Comparison of ENCODE assay signal across 11 cellular contexts in the genomic region with DNA sequence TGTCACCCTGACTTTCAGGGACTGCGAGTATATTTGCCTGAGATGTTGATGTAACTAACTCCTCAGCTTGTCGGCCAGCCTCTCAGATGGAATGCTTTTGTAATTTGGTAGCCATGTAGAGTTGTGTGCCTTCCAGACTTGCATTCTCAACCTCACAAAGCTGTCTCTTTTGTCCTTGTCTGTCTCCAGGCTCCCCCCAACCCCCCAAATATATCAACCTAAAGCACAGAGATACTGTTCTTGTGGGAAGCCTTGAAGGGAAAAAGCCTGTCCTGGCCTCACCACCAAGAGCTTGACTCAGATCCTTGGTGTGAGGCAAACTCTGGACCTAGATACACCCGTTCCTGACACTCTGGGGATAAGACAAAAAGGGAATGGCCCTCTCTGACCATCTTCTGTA. TPM values are rescaled to one million over a fixed set of nuclear protein-coding genes. Genes with fewer than 3 reads are reported as not detected.
A peak's percentile ranks its signal among the peaks of the same experiment; 100 is the strongest.
DNase-seq lines count a peak whose midpoint lies in the region; ATAC-seq, FAIRE-seq and TF ChIP-seq lines count a peak whose summit lies in the region.
"Had no signal": no experiment of that assay in that cellular context is flagged by ENCODE, and none has a peak within 500 bp of the region (broad histone marks: within the 10 kb centered on the region; RNA-seq: fewer than 3 reads in every experiment).

No MANE protein-coding gene starts in this region.

- H3K27me3 ChIP-seq in HCT116 (ENCODE audit: insufficient read depth, low read length) (no peaks in the 10 kb centered on the region), keratinocyte (ENCODE audit: control insufficient read depth, extremely low read depth, insufficient read depth, low read length) (no peaks in the 10 kb centered on the region)

- no peaks in the 10 kb centered on the region for H3K9me1 ChIP-seq in keratinocyte (ENCODE audit: control insufficient read depth, extremely low read depth, insufficient read depth, low read length)

- H3K27ac Mint-ChIP-seq in brain = peak overlapping the region; percentile 8 to 90 (median 86)
- peak overlapping the region; percentile 76 for H3K27ac Mint-ChIP-seq in stimulated activated naive B cell treated with anti-CD40 and anti-IgM and Interleukin-4, amounts not matched to agents 10 μg/mL and 1 μg/mL and 100 μg/mL, for 72 hours
- H3K27ac Mint-ChIP-seq in natural killer cell treated with Interleukin-12 subunit alpha and Interleukin-12 subunit beta and Interleukin-15 and Interleukin-18, amount 100 ng/mL, for 72 hours = peak overlapping the region in 1 of 2 donors; percentile 95

- ATAC-seq in HCT116 = no peak
- no peak for ATAC-seq in stimulated activated naive B cell treated with anti-CD40 and anti-IgM and Interleukin-4, amounts not matched to agents 10 μg/mL and 1 μg/mL and 100 μg/mL, for 72 hours (replicated peaks)
- ATAC-seq in GM21529 (IDR thresholded peaks at IDR 0.05; ENCODE audit: unreplicated experiment) = no peak
- no peak for ATAC-seq in natural killer cell treated with Interleukin-12 subunit alpha and Interleukin-12 subunit beta and Interleukin-15 and Interleukin-18, amount 100 ng/mL, for 72 hours

- H3K9me2 ChIP-seq in HCT116 (ENCODE audit: insufficient read depth) = no peaks in the 10 kb centered on the region

- no peak overlapping the region for H2AFZ ChIP-seq in HCT116 (ENCODE audit: low read depth, low read length, poor library complexity, severe bottlenecking)
- no peak overlapping the region for H2AFZ ChIP-seq in keratinocyte (ENCODE audit: control insufficient read depth, low read length)

- no peaks in the 10 kb centered on the region for H3K9me3 Mint-ChIP-seq in brain
- no peaks in the 10 kb centered on the region for H3K9me3 Mint-ChIP-seq in stimulated activated naive B cell treated with anti-CD40 and anti-IgM and Interleukin-4, amounts not matched to agents 10 μg/mL and 1 μg/mL and 100 μg/mL, for 72 hours
- no peaks in the 10 kb centered on the region for H3K9me3 Mint-ChIP-seq in natural killer cell treated with Interleukin-12 subunit alpha and Interleukin-12 subunit beta and Interleukin-15 and Interleukin-18, amount 100 ng/mL, for 72 hours

- peaks cover 65 to 99% of the 10 kb centered on the region in 2 experiments for H3K4me1 ChIP-seq in HCT116 (ENCODE audit: control insufficient read depth in 1 of 2, insufficient read depth in 2 of 2, low read length in 2 of 2)
- H3K4me1 ChIP-seq in keratinocyte (ENCODE audit: control insufficient read depth, extremely low read depth, insufficient read depth, low read length) = peaks cover 87% of the 10 kb centered on the region

- RAD21 ChIA-PET in HCT116 (lab: Charles Lee; ENCODE audit: low non-redundant PET in 1 of 2, low total read pairs in 2 of 2, uncharacterized antibody in 2 of 2, unreplicated experiment in 2 of 2) = interaction anchor here in 1 of 2 experiments (1.3 kb wide), 1 partner anchor 8 kb away, joined by 3 read pairs; no protein-coding TSS in a partner anchor

- H3K4me3 ChIP-seq in HCT116 (replicated peaks in 1 of 2; ENCODE audit: low read depth in 1 of 2, low read length in 2 of 2) (peak overlapping the region in 1 of 2 experiments; percentile 45; a peak in 2 of 4 replicates), keratinocyte (ENCODE audit: control insufficient read depth in 2 of 3, extremely low read depth in 1 of 3, insufficient read depth in 2 of 3, low read depth in 1 of 3, low read length in 3 of 3) (peak overlapping the region; percentile 18 to 63 (median 54))
- H3K4me3 ChIP-seq: coronary artery had no signal

- DNase-seq in HCT116 (ENCODE audit: low read depth, low spot score) (no peak), keratinocyte (ENCODE audit: low read depth, low spot score) (no peak), GM19238 (ENCODE audit: insufficient read length, low spot score) (no peak), NCI-H1092 treated with DMSO at 0.1 percent for 48 hours (lab: John Stamatoyannopoulos, UW) (no peak)
- DNase-seq in stimulated activated naive B cell treated with anti-CD40 and anti-IgM and Interleukin-4, amounts not matched to agents 10 μg/mL and 1 μg/mL and 100 μg/mL, for 72 hours = no peak
- no peak for DNase-seq in natural killer cell treated with Interleukin-12 subunit alpha and Interleukin-12 subunit beta and Interleukin-15 and Interleukin-18, amount 100 ng/mL, for 72 hours (ENCODE audit: low spot score)
- DNase-seq: activated T-cell treated with anti-CD3 and anti-CD28 coated beads, Interleukin-2, amount 50 U/mL, for 48 hours had no signal

- TF ChIP-seq RAD21 in HCT116 (IDR thresholded peaks at IDR 0.05; ENCODE audit: low read depth) = no peak

- H3K4me1 Mint-ChIP-seq in brain = peaks cover 37% of the 10 kb centered on the region
- peaks cover 50 to 68% of the 10 kb centered on the region in 2 donors for H3K4me1 Mint-ChIP-seq in stimulated activated naive B cell treated with anti-CD40 and anti-IgM and Interleukin-4, amounts not matched to agents 10 μg/mL and 1 μg/mL and 100 μg/mL, for 72 hours
- peaks cover 28 to 52% of the 10 kb centered on the region in 2 donors for H3K4me1 Mint-ChIP-seq in natural killer cell treated with Interleukin-12 subunit alpha and Interleukin-12 subunit beta and Interleukin-15 and Interleukin-18, amount 100 ng/mL, for 72 hours (ENCODE audit: low read depth in 2 of 2)

- H3K9ac ChIP-seq in HCT116 (ENCODE audit: low read length) (peak overlapping the region; percentile 66), keratinocyte (ENCODE audit: control insufficient read depth, extremely low read depth, insufficient read depth, low read length) (peak overlapping the region; percentile 90)

- H3K36me3 Mint-ChIP-seq in brain = peaks cover 50% of the 10 kb centered on the region
- peaks cover 21 to 35% of the 10 kb centered on the region in 2 donors for H3K36me3 Mint-ChIP-seq in stimulated activated naive B cell treated with anti-CD40 and anti-IgM and Interleukin-4, amounts not matched to agents 10 μg/mL and 1 μg/mL and 100 μg/mL, for 72 hours
- H3K36me3 Mint-ChIP-seq in natural killer cell treated with Interleukin-12 subunit alpha and Interleukin-12 subunit beta and Interleukin-15 and Interleukin-18, amount 100 ng/mL, for 72 hours = no peaks in the 10 kb centered on the region

- H3K4me2 ChIP-seq in HCT116 (ENCODE audit: low read length) (peak overlapping the region; percentile 84), keratinocyte (ENCODE audit: control insufficient read depth, extremely low read depth, insufficient read depth, low read depth, low read length) (peak overlapping the region; percentile 85)

- FAIRE-seq in keratinocyte (lab: Jason Lieb, UNC) = no peak

- H3K36me3 ChIP-seq in HCT116 (ENCODE audit: control insufficient read depth in 1 of 2, insufficient read depth in 2 of 2, low read length in 2 of 2) = peaks cover 0 to 21% of the 10 kb centered on the region in 2 experiments; a peak in 1 of 4 replicates
- peaks cover 2 to 19% of the 10 kb centered on the region in 2 experiments for H3K36me3 ChIP-seq in keratinocyte (ENCODE audit: control insufficient read depth in 2 of 2, extremely low read depth in 1 of 2, insufficient read depth in 2 of 2, low read length in 2 of 2)

- CTCF ChIA-PET in HCT116 (lab: Charles Lee) = interaction anchor here (1.0 to 8.5 kb wide), 4 partner anchors 9 to 63 kb away, joined by 3 to 174 read pairs (median 28); no protein-coding TSS in a partner anchor

- intact Hi-C loops in HCT116 (cut with micrococcal nuclease) = no loop called here

- no peak for TF ChIP-seq POLR2A in HCT116 (IDR thresholded peaks at IDR 0.05; ENCODE audit: borderline replicate concordance, extremely low read depth, insufficient read depth, insufficient read length)

- no peaks in the 10 kb centered on the region for H4K20me1 ChIP-seq in HCT116 (ENCODE audit: insufficient read depth)
- no peaks in the 10 kb centered on the region for H4K20me1 ChIP-seq in keratinocyte (ENCODE audit: control insufficient read depth, extremely low read depth, insufficient read depth, low read length)

- no peaks in the 10 kb centered on the region for H3K9me3 ChIP-seq in HCT116 (ENCODE audit: control insufficient read depth in 1 of 2, insufficient read depth in 1 of 2, low read depth in 1 of 2, low read length in 2 of 2)
- no peaks in the 10 kb centered on the region for H3K9me3 ChIP-seq in keratinocyte (ENCODE audit: control insufficient read depth, low read depth, low read length)

- H3K27me3 Mint-ChIP-seq in brain = no peaks in the 10 kb centered on the region
- H3K27me3 Mint-ChIP-seq in stimulated activated naive B cell treated with anti-CD40 and anti-IgM and Interleukin-4, amounts not matched to agents 10 μg/mL and 1 μg/mL and 100 μg/mL, for 72 hours = no peaks in the 10 kb centered on the region
- no peaks in the 10 kb centered on the region for H3K27me3 Mint-ChIP-seq in natural killer cell treated with Interleukin-12 subunit alpha and Interleukin-12 subunit beta and Interleukin-15 and Interleukin-18, amount 100 ng/mL, for 72 hours

- POLR2A ChIA-PET in HCT116 (lab: Charles Lee) = interaction anchor here (0.8 to 4.2 kb wide), 3 partner anchors 8 to 94 kb away, joined by 3 to 16 read pairs (median 14); a partner anchor contains a TSS

- H3K79me2 ChIP-seq in HCT116 (ENCODE audit: insufficient read depth, low read length) = peaks cover 97% of the 10 kb centered on the region
- peaks cover 41% of the 10 kb centered on the region for H3K79me2 ChIP-seq in keratinocyte (ENCODE audit: control insufficient read depth, insufficient read depth, low read length)

- no peak overlapping the region for H3K4me3 Mint-ChIP-seq in brain
- no peak overlapping the region for H3K4me3 Mint-ChIP-seq in stimulated activated naive B cell treated with anti-CD40 and anti-IgM and Interleukin-4, amounts not matched to agents 10 μg/mL and 1 μg/mL and 100 μg/mL, for 72 hours
- no peak overlapping the region for H3K4me3 Mint-ChIP-seq in natural killer cell treated with Interleukin-12 subunit alpha and Interleukin-12 subunit beta and Interleukin-15 and Interleukin-18, amount 100 ng/mL, for 72 hours

- TF ChIP-seq CTCF in HCT116 (IDR thresholded peaks at IDR 0.05 in 2 of 3, conservative IDR thresholded peaks at IDR 0.05 in 1 of 3; ENCODE audit: borderline replicate concordance in 1 of 3, insufficient read depth in 1 of 3, low read depth in 2 of 3, low read length in 2 of 3) = no peak
- TF ChIP-seq CTCF in brain (conservative IDR thresholded peaks at IDR 0.05) = no peak
- TF ChIP-seq CTCF in keratinocyte (optimal IDR thresholded peaks at IDR 0.05 in 1 of 3, IDR thresholded peaks at IDR 0.05 in 1 of 3, conservative IDR thresholded peaks at IDR 0.05 in 1 of 3; ENCODE audit: extremely low read depth in 1 of 3, insufficient read depth in 2 of 3, low read length in 3 of 3) = no peak

- H3K27ac ChIP-seq in HCT116 (ENCODE audit: low read depth, low read length) (peak overlapping the region; percentile 67), keratinocyte (ENCODE audit: control insufficient read depth, insufficient read depth, low read length) (peak overlapping the region; percentile 99)

- BruUV-seq in HCT116 (replicated peaks; lab: Mats Ljungman, UMichigan) = no TSS peak

- dilution Hi-C loops in keratinocyte (cut with MboI; ENCODE audit: extremely low pct_ligation_motif_present, low sequenced_read_pairs) = no loop called here

RNA-seq across cellular contexts. Expression of a gene that starts 18.4 kb away (rescaled TPM):
- total RNA-seq in HCT116 (2021; ENCODE audit: unreplicated experiment) = 149 TPM
- polyA plus RNA-seq in HCT116 (2012) = 107 and 111 TPM in 2 replicates
- polyA plus RNA-seq in brain (ENCODE audit: insufficient read depth, low read depth, low replicate concordance) = 113 TPM
- polyA plus RNA-seq in keratinocyte = 99.0 to 103 TPM (median 101 TPM) in 3 replicates
- polyA plus RNA-seq in keratinocyte (2011; ENCODE audit: low read depth) = 115 TPM
- polyA plus RNA-seq in keratinocyte (2011; cell fraction: cytosol; rRNA removed) = 97.8 and 111 TPM in 2 replicates
- 174 and 189 TPM in 2 replicates for polyA plus RNA-seq in keratinocyte (2011; cell fraction: nucleus; rRNA removed)
- 80.5 and 96.0 TPM in 2 replicates for polyA plus RNA-seq in keratinocyte (2012; ENCODE audit: low replicate concordance)
- 44.9 to 68.4 TPM (median 58.9 TPM) in 3 replicates for polyA minus RNA-seq in keratinocyte
- polyA minus RNA-seq in keratinocyte (2011; cell fraction: cytosol; rRNA and poly(A)+ RNA removed) = 52.4 TPM
- polyA minus RNA-seq in keratinocyte (2011; cell fraction: nucleus; rRNA and poly(A)+ RNA removed) = 43.7 and 56.2 TPM in 2 replicates
- 100 to 1,000 TPM; 129 TPM for total RNA-seq in natural killer cell treated with Interleukin-12 subunit alpha and Interleukin-12 subunit beta and Interleukin-15 and Interleukin-18, amount 100 ng/mL, for 72 hours

RNA-seq across cellular contexts. Expression of a gene that starts 18.6 kb away (rescaled TPM):
- 83.3 TPM for total RNA-seq in HCT116 (2021; ENCODE audit: unreplicated experiment)
- 55.3 and 61.6 TPM in 2 replicates for polyA plus RNA-seq in HCT116 (2012)
- polyA plus RNA-seq in brain (ENCODE audit: insufficient read depth, low read depth, low replicate concordance) = 25.9 TPM
- 11.9 to 15.8 TPM (median 12.9 TPM) in 3 replicates for polyA plus RNA-seq in keratinocyte
- polyA plus RNA-seq in keratinocyte (2011; ENCODE audit: low read depth) = 5.9 TPM
- polyA plus RNA-seq in keratinocyte (2011; cell fraction: cytosol; rRNA removed) = 5.3 and 5.5 TPM in 2 replicates
- polyA plus RNA-seq in keratinocyte (2011; cell fraction: nucleus; rRNA removed) = 80.9 and 96.7 TPM in 2 replicates
- 16.7 and 20.5 TPM in 2 replicates for polyA plus RNA-seq in keratinocyte (2012; ENCODE audit: low replicate concordance)
- polyA minus RNA-seq in keratinocyte = 31.0 to 53.1 TPM (median 38.4 TPM) in 3 replicates
- 11.1 TPM for polyA minus RNA-seq in keratinocyte (2011; cell fraction: cytosol; rRNA and poly(A)+ RNA removed)
- 35.5 and 43.4 TPM in 2 replicates for polyA minus RNA-seq in keratinocyte (2011; cell fraction: nucleus; rRNA and poly(A)+ RNA removed)
- 10 to 100 TPM; 32.6 to 59.7 TPM for total RNA-seq in natural killer cell treated with Interleukin-12 subunit alpha and Interleukin-12 subunit beta and Interleukin-15 and Interleukin-18, amount 100 ng/mL, for 72 hours

RNA-seq across cellular contexts. Expression of a gene that starts 35.8 kb away (rescaled TPM):
- 568 TPM for total RNA-seq in HCT116 (2021; ENCODE audit: unreplicated experiment)
- 727 and 809 TPM in 2 replicates for polyA plus RNA-seq in HCT116 (2012)
- polyA plus RNA-seq in brain (ENCODE audit: insufficient read depth, low read depth, low replicate concordance) (29.4 TPM), keratinocyte (761 to 1,084 TPM (median 1,039 TPM) in 3 replicates)
- 357 TPM for polyA plus RNA-seq in keratinocyte (2011; ENCODE audit: low read depth)
- polyA plus RNA-seq in keratinocyte (2011; cell fraction: cytosol; rRNA removed) = 399 and 802 TPM in 2 replicates
- polyA plus RNA-seq in keratinocyte (2011; cell fraction: nucleus; rRNA removed) = 3,183 and 4,055 TPM in 2 replicates
- polyA plus RNA-seq in keratinocyte (2012; ENCODE audit: low replicate concordance) = 790 and 2,344 TPM in 2 replicates
- 1,878 to 7,870 TPM (median 1,919 TPM) in 3 replicates for polyA minus RNA-seq in keratinocyte
- polyA minus RNA-seq in keratinocyte (2011; cell fraction: cytosol; rRNA and poly(A)+ RNA removed) = 2,383 TPM
- polyA minus RNA-seq in keratinocyte (2011; cell fraction: nucleus; rRNA and poly(A)+ RNA removed) = 4,240 and 4,449 TPM in 2 replicates
- total RNA-seq in natural killer cell treated with Interleukin-12 subunit alpha and Interleukin-12 subunit beta and Interleukin-15 and Interleukin-18, amount 100 ng/mL, for 72 hours = under 1 TPM in 1 of 2 donors, not detected in 1; 0.90 TPM

RNA-seq across cellular contexts. Expression of a gene that starts 52.3 kb away (rescaled TPM):
- total RNA-seq in HCT116 (2021; ENCODE audit: unreplicated experiment) = 0.12 TPM
- polyA plus RNA-seq in HCT116 (2012) = 0.79 and 1.0 TPM in 2 replicates
- polyA plus RNA-seq in brain (ENCODE audit: insufficient read depth, low read depth, low replicate concordance) = 2.2 TPM
- 0.15 to 0.59 TPM (median 0.24 TPM) in 3 replicates for polyA plus RNA-seq in keratinocyte
- polyA plus RNA-seq in keratinocyte (2011; ENCODE audit: low read depth) = 0.80 TPM
- 0.23 and 0.39 TPM in 2 replicates for polyA plus RNA-seq in keratinocyte (2011; cell fraction: cytosol; rRNA removed)
- polyA plus RNA-seq in keratinocyte (2011; cell fraction: nucleus; rRNA removed) = 0.18 and 0.28 TPM in 2 replicates
- 0.19 and 5.3 TPM in 2 replicates for polyA plus RNA-seq in keratinocyte (2012; ENCODE audit: low replicate concordance)
- polyA minus RNA-seq in keratinocyte = 0.13 to 0.66 TPM (median 0.30 TPM) in 3 replicates
- polyA minus RNA-seq in keratinocyte (2011; cell fraction: cytosol; rRNA and poly(A)+ RNA removed) = not detected
- 0.39 and 0.53 TPM in 2 replicates for polyA minus RNA-seq in keratinocyte (2011; cell fraction: nucleus; rRNA and poly(A)+ RNA removed)
- total RNA-seq in natural killer cell treated with Interleukin-12 subunit alpha and Interleukin-12 subunit beta and Interleukin-15 and Interleukin-18, amount 100 ng/mL, for 72 hours = under 1 TPM; 0.29 to 0.36 TPM
- total RNA-seq: M059J had no signal

Comparison
In these comparisons a context has a peak if more than half of its experiments do, and no peak if none do; other contexts are left out.
1. RNA of a gene that starts 35.8 kb away (total RNA-seq): 568 TPM in HCT116 (single experiment); 0.90 TPM in natural killer cell treated with Interleukin-12 subunit alpha and Interleukin-12 subunit beta and Interleukin-15 and Interleukin-18, amount 100 ng/mL, for 72 hours; every median in the first group is over 100 times any median in the second.